In genomic region chr20:42544926-42545325, GRCh38 we compare ENCODE assay signal across 22 cellular contexts.
DNase-seq lines count a peak whose midpoint lies in the region; ATAC-seq and TF ChIP-seq lines count a peak whose summit lies in the region.
"Had no signal": no experiment of that assay in that cellular context is flagged by ENCODE, and none has a peak within 500 bp of the region (broad histone marks: within the 10 kb centered on the region; RNA-seq: fewer than 3 reads in every experiment).

No MANE protein-coding gene starts in this region.

- H3K27me3 Mint-ChIP-seq in progenitor cell of endocrine pancreas, result no peaks in the 10 kb centered on the region
- H3K27me3 Mint-ChIP-seq: CD4-positive, alpha-beta T cell; CD8-positive, alpha-beta memory T cell had no signal

- no peak overlapping the region for H3K4me3 Mint-ChIP-seq in progenitor cell of endocrine pancreas (ENCODE audit: low read depth)
- H3K4me3 Mint-ChIP-seq: CD14-positive monocyte; CD4-positive, alpha-beta T cell; CD8-positive, alpha-beta memory T cell had no signal

- intact Hi-C loops in esophagus muscularis mucosa (cut with DNase I), result no loop called here
- intact Hi-C loops in stomach (cut with DNase I; ENCODE audit: low total_unique reads), result no loop called here

- H3K36me3 Mint-ChIP-seq in progenitor cell of endocrine pancreas (ENCODE audit: insufficient read depth), result peaks cover 3% of the 10 kb centered on the region
- H3K36me3 Mint-ChIP-seq: CD14-positive monocyte; CD8-positive, alpha-beta memory T cell had no signal

- no peaks in the 10 kb centered on the region for H3K9me3 ChIP-seq in RWPE2 (ENCODE audit: severe bottlenecking)
- no peaks in the 10 kb centered on the region for H3K9me3 ChIP-seq in esophagus muscularis mucosa
- no peaks in the 10 kb centered on the region for H3K9me3 ChIP-seq in stomach
- H3K9me3 ChIP-seq: A549; BE2C; BLaER1 treated with 17β-estradiol and CSF1 and Interleukin-3, amounts not matched to agents 10 nM and 100 nM had no signal

- H3K4me1 ChIP-seq in RWPE2 (ENCODE audit: insufficient read depth, poor library complexity, severe bottlenecking), result no peaks in the 10 kb centered on the region
- no peaks in the 10 kb centered on the region for H3K4me1 ChIP-seq in esophagus muscularis mucosa
- peaks cover 0 to 12% (median 6%) of the 10 kb centered on the region in 4 donors for H3K4me1 ChIP-seq in stomach
- H3K4me1 ChIP-seq: A549; BE2C; BLaER1 treated with 17β-estradiol and CSF1 and Interleukin-3, amounts not matched to agents 10 nM and 100 nM had no signal

- ATAC-seq in RWPE2 (ENCODE audit: low read depth) (peak; percentile 20; the same call in 1 of the 3 replicates), HG02840 (IDR thresholded peaks at IDR 0.05; ENCODE audit: low FRiP score, unreplicated experiment) (no peak)
- no peak for ATAC-seq in activated CD4-positive, CD25-positive, alpha-beta regulatory T cell treated with anti-CD3 and anti-CD28 coated beads, Interleukin-2, amount 50 U/mL, for 24 hours
- ATAC-seq: A549 had no signal

- peaks cover 41% of the 10 kb centered on the region for H3K4me1 Mint-ChIP-seq in progenitor cell of endocrine pancreas (ENCODE audit: low read depth)
- H3K4me1 Mint-ChIP-seq: CD14-positive monocyte; CD8-positive, alpha-beta memory T cell had no signal

- DNase-seq in RWPE2 (ENCODE audit: low spot score) (no peak), esophagus muscularis mucosa (ENCODE audit: extremely low spot score) (peak; percentile 77), progenitor cell of endocrine pancreas (ENCODE audit: low spot score, unreplicated experiment) (no peak), stomach (peak; percentile 54), DMS 273 treated with DMSO at 0.1 percent for 48 hours (lab: John Stamatoyannopoulos, UW) (no peak)
- DNase-seq: 8988T; ACHN; AML-193; BE2C; CD4-positive, alpha-beta T cell; CD8-positive, alpha-beta memory T cell; DMS53; DMS79 treated with DMSO at 0.1 percent for 48 hours; GF-D8; GM23248; H7; HCEC 1CT had no signal

- TF ChIP-seq EP300 in esophagus muscularis mucosa (IDR thresholded peaks at IDR 0.05) (no peak), stomach (IDR thresholded peaks at IDR 0.05) (no peak)

- H3K27me3 ChIP-seq in RWPE2 (ENCODE audit: insufficient read depth, poor library complexity, severe bottlenecking) (peaks cover 8% of the 10 kb centered on the region), esophagus muscularis mucosa (no peaks in the 10 kb centered on the region), stomach (no peaks in the 10 kb centered on the region)
- H3K27me3 ChIP-seq: BE2C; BLaER1 treated with 17β-estradiol and CSF1 and Interleukin-3, amounts not matched to agents 10 nM and 100 nM had no signal

- no peak overlapping the region for H3K27ac ChIP-seq in RWPE2 (ENCODE audit: poor library complexity, severe bottlenecking)
- H3K27ac ChIP-seq in esophagus muscularis mucosa (replicated peaks in 1 of 4), result no peak overlapping the region
- no peak overlapping the region for H3K27ac ChIP-seq in stomach
- H3K27ac ChIP-seq: A549; BLaER1 treated with 17β-estradiol and CSF1 and Interleukin-3, amounts not matched to agents 10 nM and 100 nM; GM23248 had no signal

- peak overlapping the region; percentile 69 for H3K27ac Mint-ChIP-seq in progenitor cell of endocrine pancreas
- H3K27ac Mint-ChIP-seq: CD14-positive monocyte; CD4-positive, alpha-beta T cell; CD8-positive, alpha-beta memory T cell had no signal

- no peaks in the 10 kb centered on the region for H3K9me3 Mint-ChIP-seq in progenitor cell of endocrine pancreas (ENCODE audit: low read depth)

- H3K36me3 ChIP-seq in RWPE2 (ENCODE audit: low read depth) (no peaks in the 10 kb centered on the region), esophagus muscularis mucosa (no peaks in the 10 kb centered on the region), stomach (no peaks in the 10 kb centered on the region)
- H3K36me3 ChIP-seq: BE2C; BLaER1 treated with 17β-estradiol and CSF1 and Interleukin-3, amounts not matched to agents 10 nM and 100 nM had no signal

- 84% methylated on average over 5 of the region's 5 CpGs for WGBS in esophagus muscularis mucosa
- WGBS in stomach, 5 donors, result 34 to 66% (median 52%) methylated on average over 5 of the region's 5 CpGs

- H3K4me3 ChIP-seq in RWPE2 (ENCODE audit: severe bottlenecking) (no peak overlapping the region), esophagus muscularis mucosa (no peak overlapping the region), stomach (no peak overlapping the region)
- H3K4me3 ChIP-seq: A549; BLaER1 treated with 17β-estradiol and CSF1 and Interleukin-3, amounts not matched to agents 10 nM and 100 nM; GM23248 had no signal

- TF ChIP-seq CTCF in RWPE2 (IDR thresholded peaks at IDR 0.05; ENCODE audit: poor library complexity, severe bottlenecking), result no peak
- no peak for TF ChIP-seq CTCF in esophagus muscularis mucosa (IDR thresholded peaks at IDR 0.05)
- no peak for TF ChIP-seq CTCF in progenitor cell of endocrine pancreas (IDR thresholded peaks at IDR 0.05; ENCODE audit: unreplicated experiment)
- no peak for TF ChIP-seq CTCF in stomach (IDR thresholded peaks at IDR 0.05)

- no peak for TF ChIP-seq POLR2A in esophagus muscularis mucosa (IDR thresholded peaks at IDR 0.05; ENCODE audit: low read depth)
- TF ChIP-seq POLR2A in stomach (IDR thresholded peaks at IDR 0.05), result no peak

Comparison
In these comparisons a context has a peak if more than half of its experiments do, and no peak if none do; other contexts are left out.
1. DNase-seq: peak in esophagus muscularis mucosa (single experiment) and stomach (single experiment); none in RWPE2 (single experiment), progenitor cell of endocrine pancreas (single experiment) and DMS 273 treated with DMSO at 0.1 percent for 48 hours (single experiment).